In genomic region chr12:24838531-24838950, GRCh38 we compare ENCODE assay signal across 8 cellular contexts.
A peak's percentile ranks its signal among the peaks of the same experiment; 100 is the strongest.
DNase-seq lines count a peak whose midpoint lies in the region; ATAC-seq and TF ChIP-seq lines count a peak whose summit lies in the region.

No MANE protein-coding gene starts in this region.

- no peaks in the 10 kb centered on the region for H3K27me3 Mint-ChIP-seq in activated CD8-positive, alpha-beta T cell treated with anti-CD3 and anti-CD28 coated beads, Interleukin-2, amount 10 ng/mL, durations not matched to agents 7 days and 5 days (ENCODE audit: low read depth)

- in situ Hi-C loops in G401 (cut with HindIII; ENCODE audit: low sequenced_read_pairs), result no loop called here

- no peak for TF ChIP-seq POLR2A in right lobe of liver (IDR thresholded peaks at IDR 0.05)

- no peaks in the 10 kb centered on the region for H3K27me3 ChIP-seq in right lobe of liver

- no peak overlapping the region for H3K4me3 ChIP-seq in right lobe of liver

- peaks cover 10% of the 10 kb centered on the region for H3K36me3 Mint-ChIP-seq in activated CD8-positive, alpha-beta T cell treated with anti-CD3 and anti-CD28 coated beads, Interleukin-2, amount 10 ng/mL, durations not matched to agents 7 days and 5 days (ENCODE audit: low read depth)

- no peak for TF ChIP-seq CTCF in right lobe of liver (IDR thresholded peaks at IDR 0.05)

- POLR2A ChIA-PET in activated CD8-positive, alpha-beta T cell treated with anti-CD3 and anti-CD28 coated beads, Interleukin-2, amount 10 ng/mL, durations not matched to agents 7 days and 5 days (lab: Charles Lee), result interaction anchor here (0.5 kb wide), 1 partner anchor 1773 kb away, joined by 3 read pairs; no protein-coding TSS in a partner anchor

- H3K4me3 Mint-ChIP-seq in activated CD8-positive, alpha-beta T cell treated with anti-CD3 and anti-CD28 coated beads, Interleukin-2, amount 10 ng/mL, durations not matched to agents 7 days and 5 days, result no peak overlapping the region

- no peaks in the 10 kb centered on the region for H3K9me3 Mint-ChIP-seq in activated CD8-positive, alpha-beta T cell treated with anti-CD3 and anti-CD28 coated beads, Interleukin-2, amount 10 ng/mL, durations not matched to agents 7 days and 5 days (ENCODE audit: insufficient read depth)

- 26% methylated on average over 2 of the region's 2 CpGs for WGBS in right lobe of liver (ENCODE audit: insufficient coverage, low coverage, low lambda C conversion rate, missing lambda C conversion rate)

- no peaks in the 10 kb centered on the region for H3K4me1 ChIP-seq in right lobe of liver

- no peaks in the 10 kb centered on the region for H3K9me3 ChIP-seq in right lobe of liver

- intact Hi-C loops in right lobe of liver (cut with DNase I), result no loop called here

- H3K27ac Mint-ChIP-seq in activated CD8-positive, alpha-beta T cell treated with anti-CD3 and anti-CD28 coated beads, Interleukin-2, amount 10 ng/mL, durations not matched to agents 7 days and 5 days, result peak overlapping the region; percentile 9

- H3K27ac ChIP-seq in right lobe of liver, result no peak overlapping the region

- H3K4me1 Mint-ChIP-seq in activated CD8-positive, alpha-beta T cell treated with anti-CD3 and anti-CD28 coated beads, Interleukin-2, amount 10 ng/mL, durations not matched to agents 7 days and 5 days (ENCODE audit: low read depth), result peaks cover 25% of the 10 kb centered on the region

- peak; percentile 76 for DNase-seq in AG08395 (ENCODE audit: low spot score)
- peak; percentile 32 for DNase-seq in activated CD8-positive, alpha-beta T cell treated with anti-CD3 and anti-CD28 coated beads, Interleukin-2, amount 10 ng/mL, durations not matched to agents 7 days and 5 days
- DNase-seq in right lobe of liver, result no peak
- DNase-seq in G401 (ENCODE audit: low spot score), result no peak
- DNase-seq in NCI-H128 (lab: John Stamatoyannopoulos, UW; ENCODE audit: unreplicated experiment), result no peak
- DNase-seq in A172 (ENCODE audit: low spot score), result no peak

- no peaks in the 10 kb centered on the region for H3K36me3 ChIP-seq in right lobe of liver

- ATAC-seq in GM19025 (IDR thresholded peaks at IDR 0.05; ENCODE audit: low read depth, unreplicated experiment), result peak; percentile 39
- peak; percentile 51 for ATAC-seq in HG03139 (IDR thresholded peaks at IDR 0.05; ENCODE audit: unreplicated experiment)
- peak; percentile 27 for ATAC-seq in activated CD8-positive, alpha-beta T cell treated with anti-CD3 and anti-CD28 coated beads, Interleukin-2, amount 10 ng/mL, durations not matched to agents 7 days and 5 days
- ATAC-seq in right lobe of liver, result peak; percentile 42 to 56 (median 49)

- CTCF ChIA-PET in activated CD8-positive, alpha-beta T cell treated with anti-CD3 and anti-CD28 coated beads, Interleukin-2, amount 10 ng/mL, durations not matched to agents 7 days and 5 days (lab: Charles Lee), result interaction anchor here (0.7 to 4.2 kb wide), 4 partner anchors 14 to 153 kb away, joined by 3 to 27 read pairs (median 6); no protein-coding TSS in a partner anchor

Comparison
In these comparisons a context has a peak if more than half of its experiments do, and no peak if none do; other contexts are left out.
1. DNase-seq: peak in AG08395 (single experiment) and activated CD8-positive, alpha-beta T cell treated with anti-CD3 and anti-CD28 coated beads, Interleukin-2, amount 10 ng/mL, durations not matched to agents 7 days and 5 days (single experiment); none in right lobe of liver (0 of 3), G401 (single experiment), NCI-H128 (single experiment) and A172 (single experiment).
2. Peak in every context shown above with its lines, with median percentiles within 50 percentile points of each other: ATAC-seq.